1 cellular context compared by ENCODE assay signal in genomic region chr6:158554611-158555361, GRCh38.
TF ChIP-seq lines count a peak whose summit lies in the region.

No MANE protein-coding gene starts in this region.

TF ChIP-seq in HepG2, 621 proteins besides CTCF, POLR2A, EP300 and RAD21 (continued from another document and continues in another):
- TF ChIP-seq, protein P1, sequence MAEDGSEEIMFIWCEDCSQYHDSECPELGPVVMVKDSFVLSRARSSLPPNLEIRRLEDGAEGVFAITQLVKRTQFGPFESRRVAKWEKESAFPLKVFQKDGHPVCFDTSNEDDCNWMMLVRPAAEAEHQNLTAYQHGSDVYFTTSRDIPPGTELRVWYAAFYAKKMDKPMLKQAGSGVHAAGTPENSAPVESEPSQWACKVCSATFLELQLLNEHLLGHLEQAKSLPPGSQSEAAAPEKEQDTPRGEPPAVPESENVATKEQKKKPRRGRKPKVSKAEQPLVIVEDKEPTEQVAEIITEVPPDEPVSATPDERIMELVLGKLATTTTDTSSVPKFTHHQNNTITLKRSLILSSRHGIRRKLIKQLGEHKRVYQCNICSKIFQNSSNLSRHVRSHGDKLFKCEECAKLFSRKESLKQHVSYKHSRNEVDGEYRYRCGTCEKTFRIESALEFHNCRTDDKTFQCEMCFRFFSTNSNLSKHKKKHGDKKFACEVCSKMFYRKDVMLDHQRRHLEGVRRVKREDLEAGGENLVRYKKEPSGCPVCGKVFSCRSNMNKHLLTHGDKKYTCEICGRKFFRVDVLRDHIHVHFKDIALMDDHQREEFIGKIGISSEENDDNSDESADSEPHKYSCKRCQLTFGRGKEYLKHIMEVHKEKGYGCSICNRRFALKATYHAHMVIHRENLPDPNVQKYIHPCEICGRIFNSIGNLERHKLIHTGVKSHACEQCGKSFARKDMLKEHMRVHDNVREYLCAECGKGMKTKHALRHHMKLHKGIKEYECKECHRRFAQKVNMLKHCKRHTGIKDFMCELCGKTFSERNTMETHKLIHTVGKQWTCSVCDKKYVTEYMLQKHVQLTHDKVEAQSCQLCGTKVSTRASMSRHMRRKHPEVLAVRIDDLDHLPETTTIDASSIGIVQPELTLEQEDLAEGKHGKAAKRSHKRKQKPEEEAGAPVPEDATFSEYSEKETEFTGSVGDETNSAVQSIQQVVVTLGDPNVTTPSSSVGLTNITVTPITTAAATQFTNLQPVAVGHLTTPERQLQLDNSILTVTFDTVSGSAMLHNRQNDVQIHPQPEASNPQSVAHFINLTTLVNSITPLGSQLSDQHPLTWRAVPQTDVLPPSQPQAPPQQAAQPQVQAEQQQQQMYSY (CRISPR knock-in tag; IDR thresholded peaks at IDR 0.05): no peak
- peak; percentile 88 for TF ChIP-seq FOXO1 (CRISPR knock-in tag; IDR thresholded peaks at IDR 0.05)
- TF ChIP-seq CBX2 (IDR thresholded peaks at IDR 0.05; ENCODE audit: low read depth, low read length): no peak
- TF ChIP-seq CBX2 (CRISPR knock-in tag; IDR thresholded peaks at IDR 0.05; ENCODE audit: low read depth): no peak
- TF ChIP-seq ZNF576 (CRISPR knock-in tag; IDR thresholded peaks at IDR 0.05): no peak
- TF ChIP-seq NBN (conservative IDR thresholded peaks at IDR 0.05): no peak
- no peak for TF ChIP-seq ZKSCAN5 (CRISPR knock-in tag; IDR thresholded peaks at IDR 0.05)
- no peak for TF ChIP-seq CREB1 (IDR thresholded peaks at IDR 0.05)
- peak; percentile 73 for TF ChIP-seq CREB1 (CRISPR knock-in tag; IDR thresholded peaks at IDR 0.05)
- no peak for TF ChIP-seq U2AF1 (optimal IDR thresholded peaks at IDR 0.05; ENCODE audit: low read depth, low read length)
- TF ChIP-seq, protein P2, sequence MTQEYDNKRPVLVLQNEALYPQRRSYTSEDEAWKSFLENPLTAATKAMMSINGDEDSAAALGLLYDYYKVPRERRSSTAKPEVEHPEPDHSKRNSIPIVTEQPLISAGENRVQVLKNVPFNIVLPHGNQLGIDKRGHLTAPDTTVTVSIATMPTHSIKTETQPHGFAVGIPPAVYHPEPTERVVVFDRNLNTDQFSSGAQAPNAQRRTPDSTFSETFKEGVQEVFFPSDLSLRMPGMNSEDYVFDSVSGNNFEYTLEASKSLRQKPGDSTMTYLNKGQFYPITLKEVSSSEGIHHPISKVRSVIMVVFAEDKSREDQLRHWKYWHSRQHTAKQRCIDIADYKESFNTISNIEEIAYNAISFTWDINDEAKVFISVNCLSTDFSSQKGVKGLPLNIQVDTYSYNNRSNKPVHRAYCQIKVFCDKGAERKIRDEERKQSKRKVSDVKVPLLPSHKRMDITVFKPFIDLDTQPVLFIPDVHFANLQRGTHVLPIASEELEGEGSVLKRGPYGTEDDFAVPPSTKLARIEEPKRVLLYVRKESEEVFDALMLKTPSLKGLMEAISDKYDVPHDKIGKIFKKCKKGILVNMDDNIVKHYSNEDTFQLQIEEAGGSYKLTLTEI (CRISPR knock-in tag; conservative IDR thresholded peaks at IDR 0.05): no peak
- no peak for TF ChIP-seq ETS1 (CRISPR knock-in tag; IDR thresholded peaks at IDR 0.05)
- no peak for TF ChIP-seq CERS6 (CRISPR knock-in tag; IDR thresholded peaks at IDR 0.05)
- TF ChIP-seq ZUFSP (CRISPR knock-in tag; IDR thresholded peaks at IDR 0.05; ENCODE audit: borderline replicate concordance): no peak
- TF ChIP-seq NFIC (IDR thresholded peaks at IDR 0.05; ENCODE audit: low read length): peak; percentile 87; the same call in 1 of the 2 replicates
- no peak for TF ChIP-seq ZNF768 (CRISPR knock-in tag; IDR thresholded peaks at IDR 0.05)
- TF ChIP-seq NFE2L1 (CRISPR knock-in tag; IDR thresholded peaks at IDR 0.05; ENCODE audit: borderline replicate concordance): no peak
- no peak for TF ChIP-seq RBFOX2 (IDR thresholded peaks at IDR 0.05; ENCODE audit: low read depth, low read length)
- peak; percentile 97 for TF ChIP-seq MED1 (CRISPR knock-in tag; IDR thresholded peaks at IDR 0.05)
- TF ChIP-seq ZMYM4 (CRISPR knock-in tag; IDR thresholded peaks at IDR 0.05): peak; percentile 37; the same call in 1 of the 2 replicates
- TF ChIP-seq GABPB1 (CRISPR knock-in tag; IDR thresholded peaks at IDR 0.05): 0 out of 2 replicates have a peak, but pooled peaks have one; percentile 15
- no peak for TF ChIP-seq CC2D1A (CRISPR knock-in tag; IDR thresholded peaks at IDR 0.05)
- peak; percentile 95 for TF ChIP-seq ETV5 (CRISPR knock-in tag; IDR thresholded peaks at IDR 0.05; ENCODE audit: borderline replicate concordance)
- TF ChIP-seq TBL1XR1 (IDR thresholded peaks at IDR 0.05; ENCODE audit: borderline replicate concordance, low read length, partially characterized antibody): peak; percentile 94
- peak; percentile 64; the same call in 1 of the 2 replicates for TF ChIP-seq POGZ (CRISPR knock-in tag; IDR thresholded peaks at IDR 0.05)
- no peak; the same call in 1 of the 2 replicates for TF ChIP-seq SSRP1 (CRISPR knock-in tag; IDR thresholded peaks at IDR 0.05)
- TF ChIP-seq KDM2A (CRISPR knock-in tag; IDR thresholded peaks at IDR 0.05; ENCODE audit: borderline replicate concordance, low read depth): no peak
- TF ChIP-seq, protein P3, sequence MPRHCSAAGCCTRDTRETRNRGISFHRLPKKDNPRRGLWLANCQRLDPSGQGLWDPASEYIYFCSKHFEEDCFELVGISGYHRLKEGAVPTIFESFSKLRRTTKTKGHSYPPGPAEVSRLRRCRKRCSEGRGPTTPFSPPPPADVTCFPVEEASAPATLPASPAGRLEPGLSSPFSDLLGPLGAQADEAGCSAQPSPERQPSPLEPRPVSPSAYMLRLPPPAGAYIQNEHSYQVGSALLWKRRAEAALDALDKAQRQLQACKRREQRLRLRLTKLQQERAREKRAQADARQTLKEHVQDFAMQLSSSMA (CRISPR knock-in tag; IDR thresholded peaks at IDR 0.05): no peak
- TF ChIP-seq CHCHD3 (CRISPR knock-in tag; IDR thresholded peaks at IDR 0.05): no peak
- TF ChIP-seq GABPA (IDR thresholded peaks at IDR 0.05; ENCODE audit: low read depth, low read length): no peak
- TF ChIP-seq GABPA (CRISPR knock-in tag; IDR thresholded peaks at IDR 0.05; ENCODE audit: low read depth): peak; percentile 56; the same call in 1 of the 2 replicates
- TF ChIP-seq ATRX (CRISPR knock-in tag; IDR thresholded peaks at IDR 0.05; ENCODE audit: borderline replicate concordance): no peak
- TF ChIP-seq GATA4 (IDR thresholded peaks at IDR 0.05; ENCODE audit: borderline replicate concordance, low read depth): no peak
- TF ChIP-seq, protein P4, sequence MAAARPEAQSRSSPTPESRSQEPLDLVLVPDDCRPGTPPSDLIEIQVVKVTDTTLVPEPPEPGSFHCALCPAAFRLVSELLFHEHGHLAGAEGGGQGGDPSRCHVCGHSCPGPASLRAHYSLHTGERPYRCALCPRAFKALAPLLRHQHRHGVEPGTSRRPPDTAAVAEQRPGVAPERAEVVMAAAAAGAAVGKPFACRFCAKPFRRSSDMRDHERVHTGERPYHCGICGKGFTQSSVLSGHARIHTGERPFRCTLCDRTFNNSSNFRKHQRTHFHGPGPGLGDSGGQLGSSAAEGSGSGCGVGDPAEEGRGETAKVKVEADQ (CRISPR knock-in tag; IDR thresholded peaks at IDR 0.05; ENCODE audit: borderline replicate concordance): no peak
- TF ChIP-seq FLYWCH1 (CRISPR knock-in tag; IDR thresholded peaks at IDR 0.05): no peak
- no peak for TF ChIP-seq ZFP36L2 (CRISPR knock-in tag; IDR thresholded peaks at IDR 0.05)
- TF ChIP-seq, protein P5, sequence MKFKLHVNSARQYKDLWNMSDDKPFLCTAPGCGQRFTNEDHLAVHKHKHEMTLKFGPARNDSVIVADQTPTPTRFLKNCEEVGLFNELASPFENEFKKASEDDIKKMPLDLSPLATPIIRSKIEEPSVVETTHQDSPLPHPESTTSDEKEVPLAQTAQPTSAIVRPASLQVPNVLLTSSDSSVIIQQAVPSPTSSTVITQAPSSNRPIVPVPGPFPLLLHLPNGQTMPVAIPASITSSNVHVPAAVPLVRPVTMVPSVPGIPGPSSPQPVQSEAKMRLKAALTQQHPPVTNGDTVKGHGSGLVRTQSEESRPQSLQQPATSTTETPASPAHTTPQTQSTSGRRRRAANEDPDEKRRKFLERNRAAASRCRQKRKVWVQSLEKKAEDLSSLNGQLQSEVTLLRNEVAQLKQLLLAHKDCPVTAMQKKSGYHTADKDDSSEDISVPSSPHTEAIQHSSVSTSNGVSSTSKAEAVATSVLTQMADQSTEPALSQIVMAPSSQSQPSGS (CRISPR knock-in tag; IDR thresholded peaks at IDR 0.05): peak; percentile 66; the same call in 1 of the 2 replicates
- TF ChIP-seq ZMYM2 (CRISPR knock-in tag; IDR thresholded peaks at IDR 0.05): no peak
- no peak for TF ChIP-seq ZNF441 (CRISPR knock-in tag; IDR thresholded peaks at IDR 0.05; ENCODE audit: borderline replicate concordance)
- peak; percentile 96 for TF ChIP-seq SIX4 (CRISPR knock-in tag; IDR thresholded peaks at IDR 0.05)
- TF ChIP-seq, protein P6, sequence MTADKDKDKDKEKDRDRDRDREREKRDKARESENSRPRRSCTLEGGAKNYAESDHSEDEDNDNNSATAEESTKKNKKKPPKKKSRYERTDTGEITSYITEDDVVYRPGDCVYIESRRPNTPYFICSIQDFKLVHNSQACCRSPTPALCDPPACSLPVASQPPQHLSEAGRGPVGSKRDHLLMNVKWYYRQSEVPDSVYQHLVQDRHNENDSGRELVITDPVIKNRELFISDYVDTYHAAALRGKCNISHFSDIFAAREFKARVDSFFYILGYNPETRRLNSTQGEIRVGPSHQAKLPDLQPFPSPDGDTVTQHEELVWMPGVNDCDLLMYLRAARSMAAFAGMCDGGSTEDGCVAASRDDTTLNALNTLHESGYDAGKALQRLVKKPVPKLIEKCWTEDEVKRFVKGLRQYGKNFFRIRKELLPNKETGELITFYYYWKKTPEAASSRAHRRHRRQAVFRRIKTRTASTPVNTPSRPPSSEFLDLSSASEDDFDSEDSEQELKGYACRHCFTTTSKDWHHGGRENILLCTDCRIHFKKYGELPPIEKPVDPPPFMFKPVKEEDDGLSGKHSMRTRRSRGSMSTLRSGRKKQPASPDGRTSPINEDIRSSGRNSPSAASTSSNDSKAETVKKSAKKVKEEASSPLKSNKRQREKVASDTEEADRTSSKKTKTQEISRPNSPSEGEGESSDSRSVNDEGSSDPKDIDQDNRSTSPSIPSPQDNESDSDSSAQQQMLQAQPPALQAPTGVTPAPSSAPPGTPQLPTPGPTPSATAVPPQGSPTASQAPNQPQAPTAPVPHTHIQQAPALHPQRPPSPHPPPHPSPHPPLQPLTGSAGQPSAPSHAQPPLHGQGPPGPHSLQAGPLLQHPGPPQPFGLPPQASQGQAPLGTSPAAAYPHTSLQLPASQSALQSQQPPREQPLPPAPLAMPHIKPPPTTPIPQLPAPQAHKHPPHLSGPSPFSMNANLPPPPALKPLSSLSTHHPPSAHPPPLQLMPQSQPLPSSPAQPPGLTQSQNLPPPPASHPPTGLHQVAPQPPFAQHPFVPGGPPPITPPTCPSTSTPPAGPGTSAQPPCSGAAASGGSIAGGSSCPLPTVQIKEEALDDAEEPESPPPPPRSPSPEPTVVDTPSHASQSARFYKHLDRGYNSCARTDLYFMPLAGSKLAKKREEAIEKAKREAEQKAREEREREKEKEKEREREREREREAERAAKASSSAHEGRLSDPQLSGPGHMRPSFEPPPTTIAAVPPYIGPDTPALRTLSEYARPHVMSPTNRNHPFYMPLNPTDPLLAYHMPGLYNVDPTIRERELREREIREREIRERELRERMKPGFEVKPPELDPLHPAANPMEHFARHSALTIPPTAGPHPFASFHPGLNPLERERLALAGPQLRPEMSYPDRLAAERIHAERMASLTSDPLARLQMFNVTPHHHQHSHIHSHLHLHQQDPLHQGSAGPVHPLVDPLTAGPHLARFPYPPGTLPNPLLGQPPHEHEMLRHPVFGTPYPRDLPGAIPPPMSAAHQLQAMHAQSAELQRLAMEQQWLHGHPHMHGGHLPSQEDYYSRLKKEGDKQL (CRISPR knock-in tag; IDR thresholded peaks at IDR 0.05; ENCODE audit: low read depth): peak; percentile 87; the same call in 1 of the 2 replicates
- TF ChIP-seq, protein P7, sequence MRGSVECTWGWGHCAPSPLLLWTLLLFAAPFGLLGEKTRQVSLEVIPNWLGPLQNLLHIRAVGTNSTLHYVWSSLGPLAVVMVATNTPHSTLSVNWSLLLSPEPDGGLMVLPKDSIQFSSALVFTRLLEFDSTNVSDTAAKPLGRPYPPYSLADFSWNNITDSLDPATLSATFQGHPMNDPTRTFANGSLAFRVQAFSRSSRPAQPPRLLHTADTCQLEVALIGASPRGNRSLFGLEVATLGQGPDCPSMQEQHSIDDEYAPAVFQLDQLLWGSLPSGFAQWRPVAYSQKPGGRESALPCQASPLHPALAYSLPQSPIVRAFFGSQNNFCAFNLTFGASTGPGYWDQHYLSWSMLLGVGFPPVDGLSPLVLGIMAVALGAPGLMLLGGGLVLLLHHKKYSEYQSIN (CRISPR knock-in tag; IDR thresholded peaks at IDR 0.05; ENCODE audit: borderline replicate concordance): no peak
- no peak for TF ChIP-seq ZNF558 (CRISPR knock-in tag; IDR thresholded peaks at IDR 0.05; ENCODE audit: borderline replicate concordance)
- TF ChIP-seq TCF12 (IDR thresholded peaks at IDR 0.05): no peak
- TF ChIP-seq TCF12 (CRISPR knock-in tag; IDR thresholded peaks at IDR 0.05): peak; percentile 51; the same call in 1 of the 2 replicates
- 0 out of 2 replicates have a peak, but pooled peaks have one; percentile 24 for TF ChIP-seq ZSCAN29 (CRISPR knock-in tag; conservative IDR thresholded peaks at IDR 0.05)
- peak; percentile 21 for TF ChIP-seq ASH2L (IDR thresholded peaks at IDR 0.05; ENCODE audit: insufficient read length, low read depth, low read length)
